22 cellular contexts compared by ENCODE assay signal in genomic region chr5:40416098-40416497, GRCh38.
"Had no signal": no experiment of that assay in that cellular context is flagged by ENCODE, and none has a peak within 500 bp of the region (broad histone marks: within the 10 kb centered on the region; RNA-seq: fewer than 3 reads in every experiment).

No MANE protein-coding gene starts in this region.

- H3K36me3 Mint-ChIP-seq: neural progenitor cell had no signal

- ATAC-seq: foreskin keratinocyte; left cardiac atrium; left ventricle myocardium superior; naive thymus-derived CD8-positive, alpha-beta T cell had no signal

- H3K4me3 Mint-ChIP-seq: naive thymus-derived CD8-positive, alpha-beta T cell; neural progenitor cell had no signal

- H3K4me1 ChIP-seq: colonic mucosa, neural progenitor cell, sigmoid colon, uterus had no signal

- H3K27me3 Mint-ChIP-seq: naive thymus-derived CD8-positive, alpha-beta T cell had no signal

- H3K36me3 ChIP-seq: colonic mucosa, esophagus squamous epithelium, neural progenitor cell, ovary, right atrium auricular region, sigmoid colon, tibial artery, upper lobe of left lung, uterus had no signal

- H3K27ac Mint-ChIP-seq: neural progenitor cell had no signal

- H3K4me1 Mint-ChIP-seq: neural progenitor cell had no signal

- H3K4me3 ChIP-seq: colonic mucosa, esophagus squamous epithelium, hepatocyte, lung, neural progenitor cell, ovary, right atrium auricular region, sigmoid colon, smooth muscle cell, tibial artery, upper lobe of left lung, uterus had no signal

- DNase-seq: colonic mucosa; dermis blood vessel endothelial cell; esophagus squamous epithelium; foreskin keratinocyte; head of caudate nucleus; kidney; left cardiac atrium; left ventricle myocardium superior; naive thymus-derived CD8-positive, alpha-beta T cell; nucleus accumbens; ovary; sigmoid colon; stimulated activated CD4-positive, alpha-beta T cell treated with anti-CD3 and anti-CD28 coated beads, Interleukin-2, amount 100 ng/mL, for 48 hours; stimulated activated naive CD4-positive, alpha-beta T cell treated with Interleukin-2 at 50 U/mL for 16 hours; tibial artery; upper lobe of left lung; uterus had no signal

- H3K9me3 ChIP-seq: colonic mucosa, esophagus squamous epithelium, ovary, right atrium auricular region, upper lobe of left lung, uterus had no signal
